ENCODE assay signal across 12 cellular contexts in the genomic region with DNA sequence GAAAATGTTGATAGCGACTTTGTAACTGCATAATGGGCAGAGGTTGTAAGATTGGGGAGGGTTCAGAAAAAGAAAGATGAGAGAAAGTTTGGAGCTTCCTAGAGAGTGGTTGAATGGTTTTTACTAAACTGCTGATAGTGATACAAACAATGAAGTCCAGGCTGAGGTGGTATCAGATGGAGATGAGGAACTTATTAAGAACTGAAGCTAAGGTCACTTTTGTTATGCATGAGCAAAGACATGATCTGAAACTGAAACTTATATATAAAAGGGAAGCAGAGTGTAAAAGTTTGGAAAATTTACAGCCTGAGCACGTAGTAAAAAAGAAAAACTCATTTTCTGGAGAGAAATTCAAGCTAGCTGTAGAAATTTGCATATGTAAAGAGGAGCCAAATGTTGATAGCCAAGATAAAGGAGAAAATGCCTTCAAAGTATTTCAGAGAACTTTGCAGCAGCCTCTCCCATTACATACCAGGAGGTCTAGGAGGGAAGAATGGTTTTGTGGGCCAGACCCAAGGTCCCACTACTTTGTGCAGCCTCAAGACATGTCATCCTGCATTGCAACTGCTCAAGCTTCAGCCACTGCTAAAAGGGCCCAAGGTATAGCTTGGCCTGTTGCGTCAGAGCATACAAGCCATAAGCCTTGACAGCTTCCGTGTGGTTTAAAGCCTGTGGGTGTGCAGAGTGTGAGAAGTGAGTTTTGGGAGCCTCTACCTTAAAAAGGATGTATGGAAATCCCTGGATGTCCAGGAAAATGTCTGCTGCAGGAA.
DNase-seq lines count a peak whose midpoint lies in the region; ATAC-seq and TF ChIP-seq lines count a peak whose summit lies in the region.
"Had no signal": no experiment of that assay in that cellular context is flagged by ENCODE, and none has a peak within 500 bp of the region (broad histone marks: within the 10 kb centered on the region; RNA-seq: fewer than 3 reads in every experiment).

No MANE protein-coding gene starts in this region.

- no peaks in the 10 kb centered on the region for H3K36me3 Mint-ChIP-seq in activated B cell treated with CpG ODN at 0.5 μM for 24 hours (ENCODE audit: low read depth)

- no peak for TF ChIP-seq CTCF in activated B cell treated with CpG ODN at 0.5 μM for 24 hours (IDR thresholded peaks at IDR 0.05)

- peaks cover 26% of the 10 kb centered on the region for H3K4me1 Mint-ChIP-seq in activated B cell treated with CpG ODN at 0.5 μM for 24 hours

- H3K9me3 Mint-ChIP-seq in activated B cell treated with CpG ODN at 0.5 μM for 24 hours: peaks cover 2% of the 10 kb centered on the region

- H3K27me3 Mint-ChIP-seq in activated B cell treated with CpG ODN at 0.5 μM for 24 hours: no peaks in the 10 kb centered on the region

- CTCF ChIA-PET in activated B cell treated with CpG ODN at 0.5 μM for 24 hours (lab: Charles Lee): no interaction called here

- DNase-seq in activated B cell treated with CpG ODN at 0.5 μM for 24 hours: no peak
- DNase-seq in NCI-H1105 (lab: John Stamatoyannopoulos, UW): no peak
- DNase-seq in NCI-H2171 (lab: John Stamatoyannopoulos, UW): no peak
- DNase-seq: activated T-cell treated with anti-CD3 and anti-CD28 coated beads, Interleukin-2, amount 50 U/mL, for 4 hours; aorta; DMS79 treated with DMSO at 0.1 percent for 48 hours; foreskin fibroblast had no signal

- POLR2A ChIA-PET in activated B cell treated with CpG ODN at 0.5 μM for 24 hours (lab: Charles Lee): interaction anchor here (0.8 kb wide), 1 partner anchor 169 kb away, joined by 3 read pairs; no protein-coding TSS in a partner anchor

- intact Hi-C loops in activated B cell treated with CpG ODN at 0.5 μM for 24 hours (cut with micrococcal nuclease): loop anchor here (1.0 to 2.0 kb wide), 3 partner anchors 113 to 172 kb away; no protein-coding TSS in a partner anchor

- H3K4me3 Mint-ChIP-seq in activated B cell treated with CpG ODN at 0.5 μM for 24 hours: peak overlapping the region; percentile 32
- H3K4me3 Mint-ChIP-seq: activated T-cell treated with anti-CD3 and anti-CD28 coated beads, Interleukin-2, amount 50 U/mL, for 4 hours had no signal

- peak overlapping the region; percentile 91 for H3K27ac Mint-ChIP-seq in activated B cell treated with CpG ODN at 0.5 μM for 24 hours

- ATAC-seq in GM18858 (IDR thresholded peaks at IDR 0.05; ENCODE audit: unreplicated experiment) (peak; percentile 73), GM21825 (IDR thresholded peaks at IDR 0.05; ENCODE audit: unreplicated experiment) (peak; percentile 36), HG03558 (IDR thresholded peaks at IDR 0.05; ENCODE audit: extremely low read depth, unreplicated experiment) (peak; percentile 42), activated B cell treated with CpG ODN at 0.5 μM for 24 hours (ENCODE audit: low read depth) (peak; percentile 78), HG02840 (IDR thresholded peaks at IDR 0.05; ENCODE audit: low FRiP score, unreplicated experiment) (no peak), GM18861 (IDR thresholded peaks at IDR 0.05; ENCODE audit: unreplicated experiment) (no peak)
- ATAC-seq: activated T-cell treated with anti-CD3 and anti-CD28 coated beads, Interleukin-2, amount 50 U/mL, for 4 hours had no signal

Comparison
In these comparisons a context has a peak if more than half of its experiments do, and no peak if none do; other contexts are left out.
1. ATAC-seq: peak in GM18858 (single experiment), GM21825 (single experiment), HG03558 (single experiment) and activated B cell treated with CpG ODN at 0.5 μM for 24 hours (single experiment); none in HG02840 (single experiment) and GM18861 (single experiment).